Comparison of ENCODE assay signal across 21 cellular contexts in the genomic region with DNA sequence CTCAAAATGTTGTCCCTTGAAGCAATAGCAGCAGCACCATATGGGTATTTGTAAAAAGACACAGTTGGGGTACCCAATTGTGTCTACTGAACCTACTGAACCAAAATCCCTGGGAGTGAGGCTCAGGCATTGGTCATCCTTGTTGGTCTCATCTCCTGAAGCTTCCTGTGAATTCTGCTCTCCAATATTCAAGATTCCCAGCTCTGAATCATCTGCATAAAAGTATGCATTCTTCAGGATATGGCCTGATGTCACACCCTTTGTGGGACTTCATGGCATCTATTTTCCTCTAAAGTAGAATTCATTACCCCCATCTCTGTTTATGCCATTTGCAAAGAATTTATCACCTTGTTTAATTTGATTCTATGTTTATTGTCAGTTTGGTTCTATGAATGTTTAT. TPM values are rescaled to one million over a fixed set of nuclear protein-coding genes. Genes with fewer than 3 reads are reported as not detected.
"Had no signal": no experiment of that assay in that cellular context is flagged by ENCODE, and none has a peak within 500 bp of the region (broad histone marks: within the 10 kb centered on the region; RNA-seq: fewer than 3 reads in every experiment).

No MANE protein-coding gene starts in this region.

- H3K4me2 ChIP-seq: neural progenitor cell had no signal

- ATAC-seq: activated naive CD4-positive, alpha-beta T cell treated with anti-CD3 and anti-CD28 coated beads, Interleukin-2, amount 50 U/mL, for 72 hours; activated T-cell treated with anti-CD3 and anti-CD28 coated beads, Interleukin-2, amount 50 U/mL, for 4 hours; body of pancreas; esophagus mucosa; left cardiac atrium; sciatic nerve; stimulated activated effector memory CD8-positive, alpha-beta T cell treated with anti-CD3 and anti-CD28 coated beads, Interleukin-12 subunit alpha, Interleukin-12 subunit beta, amount 100 ng/mL, for 72 hours had no signal

- H3K27me3 ChIP-seq: body of pancreas, colonic mucosa, neural progenitor cell, ovary, spleen had no signal

- H3K4me3 ChIP-seq: body of pancreas, colonic mucosa, lung, neural progenitor cell, ovary, spleen, thoracic aorta had no signal

- H3K9me3 ChIP-seq: body of pancreas, colonic mucosa, ovary, thoracic aorta had no signal

- H3K9ac ChIP-seq: neural progenitor cell had no signal

- H3K27ac ChIP-seq: body of pancreas, colonic mucosa, neural progenitor cell, ovary, spleen, thoracic aorta had no signal

- H3K36me3 ChIP-seq: colonic mucosa, neural progenitor cell, ovary, spleen, thoracic aorta had no signal

- H3K4me1 ChIP-seq: body of pancreas, colonic mucosa had no signal

- H2AFZ ChIP-seq: neural progenitor cell had no signal

- DNase-seq: activated CD4-positive, alpha-beta memory T cell treated with anti-CD3 and anti-CD28 coated beads, Interleukin-2, amount 10 ng/mL, durations not matched to agents 7 days and 5 days; activated CD4-positive, alpha-beta T cell treated with anti-CD3 and anti-CD28 coated beads for 4 hours; activated effector memory CD4-positive, alpha-beta T cell treated with Interleukin-2 at 50 U/mL for 16 hours; activated T-cell treated with anti-CD3 and anti-CD28 coated beads, Interleukin-2, amount 50 U/mL, for 4 hours; amniotic stem cell; body of pancreas; central memory CD4-positive, alpha-beta T cell; colonic mucosa; foreskin melanocyte; left cardiac atrium; midbrain; ovary; spleen; stimulated activated CD4-positive, alpha-beta T cell treated with anti-CD3 and anti-CD28 coated beads, Interleukin-1b, Interleukin-23, amount 100 ng/mL, for 48 hours had no signal

RNA-seq across cellular contexts. Expression of a gene that starts 13.3 kb away (rescaled TPM):
- total RNA-seq: activated CD4-positive, alpha-beta memory T cell treated with anti-CD3 and anti-CD28 coated beads, Interleukin-2, amount 10 ng/mL, durations not matched to agents 7 days and 5 days had no signal
